22 cellular contexts compared by ENCODE assay signal in genomic region chr20:50363027-50363426, GRCh38.
DNase-seq lines count a peak whose midpoint lies in the region; ATAC-seq, FAIRE-seq and TF ChIP-seq lines count a peak whose summit lies in the region.
"Had no signal": no experiment of that assay in that cellular context is flagged by ENCODE, and none has a peak within 500 bp of the region (broad histone marks: within the 10 kb centered on the region; RNA-seq: fewer than 3 reads in every experiment).

No MANE protein-coding gene starts in this region.

- H3K9me1 ChIP-seq in K562 (ENCODE audit: control insufficient read depth, insufficient read depth, low read length) = no peaks in the 10 kb centered on the region

- peaks cover 24% of the 10 kb centered on the region in 2 donors for H3K4me1 Mint-ChIP-seq in natural killer cell treated with Interleukin-12 subunit alpha and Interleukin-12 subunit beta and Interleukin-15 and Interleukin-18, amount 100 ng/mL, for 72 hours (ENCODE audit: low read depth in 2 of 2)
- peaks cover 9 to 15% of the 10 kb centered on the region in 2 donors for H3K4me1 Mint-ChIP-seq in natural killer cell

- H3K27me3 ChIP-seq in K562 (ENCODE audit: control insufficient read depth in 2 of 2, insufficient read depth in 2 of 2, low read length in 2 of 2) (no peaks in the 10 kb centered on the region; a peak in 1 of 5 replicates), hepatocyte (no peaks in the 10 kb centered on the region)
- H3K27me3 ChIP-seq: BE2C, BLaER1 had no signal

- peaks cover 16 to 24% of the 10 kb centered on the region in 2 donors for H3K27me3 Mint-ChIP-seq in natural killer cell treated with Interleukin-12 subunit alpha and Interleukin-12 subunit beta and Interleukin-15 and Interleukin-18, amount 100 ng/mL, for 72 hours
- H3K27me3 Mint-ChIP-seq in natural killer cell (ENCODE audit: low read depth in 2 of 2) = peaks cover 24 to 47% of the 10 kb centered on the region in 2 donors
- H3K27me3 Mint-ChIP-seq: CD4-positive, alpha-beta T cell had no signal

- no peak overlapping the region for H3K4me2 ChIP-seq in K562 (ENCODE audit: insufficient read depth, low read length)
- no peak overlapping the region for H3K4me2 ChIP-seq in hepatocyte

- peaks cover 1% of the 10 kb centered on the region for H3K36me3 Mint-ChIP-seq in natural killer cell treated with Interleukin-12 subunit alpha and Interleukin-12 subunit beta and Interleukin-15 and Interleukin-18, amount 100 ng/mL, for 72 hours
- no peaks in the 10 kb centered on the region for H3K36me3 Mint-ChIP-seq in natural killer cell
- H3K36me3 Mint-ChIP-seq: CD8-positive, alpha-beta T cell had no signal

- no peak for TF ChIP-seq POLR2A in K562 (conservative IDR thresholded peaks at IDR 0.05)

- no peak for TF ChIP-seq RAD21 in K562 (CRISPR knock-in tag; conservative IDR thresholded peaks at IDR 0.05 in 1 of 2, IDR thresholded peaks at IDR 0.05 in 1 of 2)

- POLR2A ChIA-PET in HEK293 (lab: Yijun Ruan, JAX) (no interaction called here), K562 (lab: Yijun Ruan, JAX) (interaction anchor here (2.3 kb wide), 1 partner anchor 7 kb away, joined by 9 read pairs; no protein-coding TSS in a partner anchor)

- H3K27ac ChIP-seq in HEK293 (ENCODE audit: extremely low read depth, low read depth, low read length) (no peak overlapping the region), K562 (ENCODE audit: extremely low read depth, low read depth, low read length) (no peak overlapping the region), hepatocyte (no peak overlapping the region)
- H3K27ac ChIP-seq: BLaER1, C4-2B had no signal

- peaks cover 3% of the 10 kb centered on the region for H3K9me3 Mint-ChIP-seq in natural killer cell treated with Interleukin-12 subunit alpha and Interleukin-12 subunit beta and Interleukin-15 and Interleukin-18, amount 100 ng/mL, for 72 hours
- H3K9me3 Mint-ChIP-seq in natural killer cell = peaks cover 2 to 3% of the 10 kb centered on the region in 2 donors
- H3K9me3 Mint-ChIP-seq: CD4-positive, alpha-beta T cell; CD8-positive, alpha-beta T cell had no signal

- H3K4me1 ChIP-seq in HEK293 (ENCODE audit: control insufficient read depth, insufficient read depth, low read length) (no peaks in the 10 kb centered on the region), K562 (replicated peaks in 1 of 2; ENCODE audit: control insufficient read depth in 2 of 2, insufficient read depth in 2 of 2, low read length in 2 of 2) (peaks cover 0 to 8% of the 10 kb centered on the region in 2 experiments; a peak in 2 of 5 replicates), hepatocyte (ENCODE audit: insufficient read depth) (peaks cover 12% of the 10 kb centered on the region)

- H4K20me1 ChIP-seq in K562 (replicated peaks; ENCODE audit: control insufficient read depth, insufficient read depth, low read length) = 0 out of 2 replicates have a peak, but pooled peaks cover 1% of the 10 kb centered on the region
- no peaks in the 10 kb centered on the region for H4K20me1 ChIP-seq in hepatocyte (ENCODE audit: insufficient read depth, poor library complexity, severe bottlenecking)
- H4K20me1 ChIP-seq: BLaER1 had no signal

- no TSS peak for BruUV-seq in K562 (replicated peaks; lab: Mats Ljungman, UMichigan)

- no peak for ATAC-seq in natural killer cell treated with Interleukin-12 subunit alpha and Interleukin-12 subunit beta and Interleukin-15 and Interleukin-18, amount 100 ng/mL, for 72 hours
- ATAC-seq in natural killer cell (no peak), K562 (no peak)
- ATAC-seq: CD8-positive, alpha-beta T cell had no signal

- no peaks in the 10 kb centered on the region for H3K9me3 ChIP-seq in HEK293 (ENCODE audit: control insufficient read depth, insufficient read depth, low read depth, low read length)
- no peaks in the 10 kb centered on the region for H3K9me3 ChIP-seq in K562 (replicated peaks; ENCODE audit: control insufficient read depth, insufficient read depth, low read depth, low read length)
- H3K9me3 ChIP-seq in hepatocyte (ENCODE audit: low read depth) = no peaks in the 10 kb centered on the region
- H3K9me3 ChIP-seq: BE2C, BLaER1, Caco-2 had no signal

- no peak for DNase-seq in natural killer cell treated with Interleukin-12 subunit alpha and Interleukin-12 subunit beta and Interleukin-15 and Interleukin-18, amount 100 ng/mL, for 72 hours (ENCODE audit: low spot score)
- DNase-seq in natural killer cell (no peak), K562 (ENCODE audit: extremely low read depth in 1 of 4, low spot score in 3 of 4) (no peak), hepatocyte (ENCODE audit: low spot score) (no peak)
- no peak for DNase-seq in activated CD8-positive, alpha-beta memory T cell treated with anti-CD3 and anti-CD28 coated beads, Interleukin-2, amount 50 U/mL, for 4 hours
- DNase-seq: 8988T; ACHN; BE2C; Caco-2; Calu3; CD4-positive, alpha-beta T cell; CD8-positive, alpha-beta T cell; DMS79 treated with DMSO at 0.1 percent for 48 hours; GF-D8 had no signal

- H3K36me3 ChIP-seq in HEK293 (ENCODE audit: control insufficient read depth in 2 of 2, insufficient read depth in 1 of 2, low read length in 2 of 2) (no peaks in the 10 kb centered on the region), K562 (ENCODE audit: control insufficient read depth, insufficient read depth, low read length) (no peaks in the 10 kb centered on the region), hepatocyte (replicated peaks; ENCODE audit: insufficient read depth, low read depth) (no peaks in the 10 kb centered on the region)
- H3K36me3 ChIP-seq: BE2C, BLaER1 had no signal

- CTCF ChIA-PET in HEK293 (lab: Yijun Ruan, JAX) (interaction anchor here (0.6 kb wide), 1 partner anchor 101 kb away, joined by 5 read pairs; no protein-coding TSS in a partner anchor), K562 (lab: Yijun Ruan, JAX; ENCODE audit: low intra/inter-chr PET ratio) (no interaction called here)

- 2% methylated on average over 5 of the region's 5 CpGs for WGBS in K562 (ENCODE audit: insufficient coverage, low coverage, missing lambda C conversion rate)
- WGBS in hepatocyte (ENCODE audit: low lambda C conversion rate, missing lambda C conversion rate) = 70% methylated on average over 5 of the region's 5 CpGs

- no peaks in the 10 kb centered on the region for H3K9me2 ChIP-seq in hepatocyte (replicated peaks; ENCODE audit: insufficient read depth)

- H3K4me3 ChIP-seq in HEK293 (ENCODE audit: low read depth, low read length) (no peak overlapping the region), K562 (no peak overlapping the region), hepatocyte (no peak overlapping the region)
- H3K4me3 ChIP-seq: BLaER1 had no signal

- no peak for TF ChIP-seq EP300 in K562 (IDR thresholded peaks at IDR 0.05; ENCODE audit: low read length)

- H2AFZ ChIP-seq in K562 (ENCODE audit: low read depth, low read length) (no peak overlapping the region), hepatocyte (no peak overlapping the region)

- in situ Hi-C loops in K562 (cut with MboI) = no loop called here

- FAIRE-seq in K562 (lab: Jason Lieb, UNC) = no peak
- FAIRE-seq: A204.1, D721Med, G401.6, GM12891, GM19239 had no signal

- TF ChIP-seq CTCF in natural killer cell (IDR thresholded peaks at IDR 0.05) (no peak), HEK293 (tag by site-specific recombination; IDR thresholded peaks at IDR 0.05) (no peak), K562 (IDR thresholded peaks at IDR 0.05 in 2 of 3, conservative IDR thresholded peaks at IDR 0.05 in 1 of 3; ENCODE audit: insufficient read depth in 2 of 3, low read depth in 1 of 3, low read length in 3 of 3) (no peak), hepatocyte (IDR thresholded peaks at IDR 0.05; ENCODE audit: poor library complexity) (no peak)

- no peaks in the 10 kb centered on the region for H3K79me2 ChIP-seq in K562 (ENCODE audit: control insufficient read depth, insufficient read depth, low read length)
- no peaks in the 10 kb centered on the region for H3K79me2 ChIP-seq in hepatocyte

- no peak overlapping the region for H3K9ac ChIP-seq in K562 (ENCODE audit: insufficient read depth in 1 of 2, low read depth in 2 of 2, low read length in 2 of 2)
- H3K9ac ChIP-seq: BLaER1 had no signal

- intact Hi-C loops in natural killer cell (cut with micrococcal nuclease) = no loop called here
- intact Hi-C loops in K562 (cut with micrococcal nuclease) = no loop called here

- H3K27ac Mint-ChIP-seq in natural killer cell treated with Interleukin-12 subunit alpha and Interleukin-12 subunit beta and Interleukin-15 and Interleukin-18, amount 100 ng/mL, for 72 hours = peak overlapping the region; percentile 8 to 50
- no peak overlapping the region for H3K27ac Mint-ChIP-seq in natural killer cell
- H3K27ac Mint-ChIP-seq: CD4-positive, alpha-beta T cell; CD8-positive, alpha-beta T cell had no signal

- no peak overlapping the region for H3K4me3 Mint-ChIP-seq in natural killer cell treated with Interleukin-12 subunit alpha and Interleukin-12 subunit beta and Interleukin-15 and Interleukin-18, amount 100 ng/mL, for 72 hours
- H3K4me3 Mint-ChIP-seq in natural killer cell = no peak overlapping the region
- H3K4me3 Mint-ChIP-seq: CD4-positive, alpha-beta T cell; CD8-positive, alpha-beta T cell had no signal

TF ChIP-seq in HEK293, 187 proteins besides CTCF, POLR2A, EP300 and RAD21:
- TF ChIP-seq ZNF623 (tag by site-specific recombination; IDR thresholded peaks at IDR 0.05) (peak; percentile 41), ZNF529 (tag by site-specific recombination; IDR thresholded peaks at IDR 0.05; ENCODE audit: insufficient replicate concordance) (no peak)

TF ChIP-seq in K562, 482 proteins besides CTCF, POLR2A, EP300 and RAD21:
- TF ChIP-seq RBM25 (IDR thresholded peaks at IDR 0.05; ENCODE audit: low read depth, low read length, severe bottlenecking) (peak; percentile 79), ZFP36 (IDR thresholded peaks at IDR 0.05; ENCODE audit: low read depth, low read length, partially characterized antibody) (peak; percentile 60), KAT2B (IDR thresholded peaks at IDR 0.05; ENCODE audit: low read depth, low read length) (no peak)

Comparison
In these comparisons a context has a peak if more than half of its experiments do, and no peak if none do; other contexts are left out.
1. H3K27ac Mint-ChIP-seq: peak in natural killer cell treated with Interleukin-12 subunit alpha and Interleukin-12 subunit beta and Interleukin-15 and Interleukin-18, amount 100 ng/mL, for 72 hours (2 of 2); none in natural killer cell (0 of 2).